Comparison of ENCODE assay signal across 8 cellular contexts in the genomic region with DNA sequence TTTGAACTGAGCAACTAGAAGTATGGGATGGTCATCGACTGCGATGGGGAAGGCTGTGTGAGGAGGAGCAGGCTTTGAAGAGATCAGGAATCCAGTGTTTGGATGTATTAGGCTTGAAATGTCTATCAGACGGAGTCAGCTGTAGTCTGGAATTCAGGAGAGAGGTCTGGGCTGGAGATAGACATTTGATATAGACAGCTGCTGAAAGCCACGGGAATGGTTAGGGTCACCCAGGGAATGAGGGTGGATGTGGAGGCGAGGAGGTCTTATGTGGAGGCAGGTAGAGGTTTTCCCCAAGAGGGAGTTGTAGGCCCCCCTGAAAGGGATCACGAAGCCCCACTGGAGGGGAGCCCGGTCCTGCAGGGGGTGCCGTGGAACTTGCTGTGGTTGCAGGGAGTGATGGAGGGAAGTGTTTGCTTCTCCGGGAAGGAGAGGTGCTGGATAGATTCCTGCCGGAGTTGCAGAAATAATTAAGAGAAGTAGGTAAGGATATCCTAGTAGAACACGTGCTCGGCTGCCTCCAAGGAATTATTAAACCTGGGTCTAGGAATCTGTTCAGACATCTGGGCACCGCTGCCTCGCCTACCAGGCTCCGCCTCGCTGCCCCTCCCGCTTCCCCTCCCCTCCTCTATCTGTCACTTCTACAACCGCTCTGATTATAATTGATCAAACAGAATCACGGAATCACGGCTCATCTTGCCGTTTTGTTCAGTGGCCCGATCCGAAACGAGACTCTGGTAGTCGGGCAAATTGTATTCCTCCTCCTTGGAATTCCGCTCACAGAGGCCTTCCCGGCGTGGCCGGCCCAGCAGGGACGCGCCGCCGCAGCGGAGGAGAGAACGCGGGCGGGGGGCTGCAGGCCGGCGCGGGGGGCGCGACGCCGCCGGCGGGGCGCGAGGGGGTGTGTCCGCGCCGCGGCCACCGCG. TPM values are rescaled to one million over a fixed set of nuclear protein-coding genes. Genes with fewer than 3 reads are reported as not detected.
A peak's percentile ranks its signal among the peaks of the same experiment; 100 is the strongest.
DNase-seq lines count a peak whose midpoint lies in the region; ATAC-seq and TF ChIP-seq lines count a peak whose summit lies in the region.

No MANE protein-coding gene starts in this region.

- no peaks in the 10 kb centered on the region for H3K9me3 Mint-ChIP-seq in MCF 10A (ENCODE audit: unreplicated experiment)
- peaks cover 0 to 1% (median 0%) of the 10 kb centered on the region in 11 donors for H3K9me3 Mint-ChIP-seq in naive thymus-derived CD4-positive, alpha-beta T cell

- H3K36me3 ChIP-seq in ACC112 (ENCODE audit: insufficient read depth, low read length), result no peaks in the 10 kb centered on the region
- H3K36me3 ChIP-seq in naive thymus-derived CD4-positive, alpha-beta T cell (ENCODE audit: control insufficient read depth in 2 of 3, insufficient read depth in 3 of 3, low read length in 3 of 3), result no peaks in the 10 kb centered on the region

- H3K27me3 ChIP-seq in ACC112 (ENCODE audit: insufficient read depth, low read length), result peaks cover 45% of the 10 kb centered on the region
- peaks cover 9 to 10% of the 10 kb centered on the region in 2 donors for H3K27me3 ChIP-seq in naive thymus-derived CD4-positive, alpha-beta T cell (ENCODE audit: control insufficient read depth in 2 of 2, insufficient read depth in 2 of 2, low read length in 2 of 2)

- BruUV-seq in MCF 10A (replicated peaks; lab: Mats Ljungman, UMichigan), result no TSS peak

- H3K4me3 Mint-ChIP-seq in MCF 10A (ENCODE audit: unreplicated experiment), result peak overlapping the region; percentile 24
- H3K4me3 Mint-ChIP-seq in naive thymus-derived CD4-positive, alpha-beta T cell, result peak overlapping the region; percentile 65 to 90 (median 78)

- POLR2A ChIA-PET in HEK293T (lab: Yijun Ruan, JAX) (no interaction called here), MCF 10A (lab: Yijun Ruan, JAX) (no interaction called here)
- POLR2A ChIA-PET in naive thymus-derived CD4-positive, alpha-beta T cell (lab: Charles Lee), result no interaction called here

- no peaks in the 10 kb centered on the region for H3K79me2 ChIP-seq in ACC112 (ENCODE audit: control insufficient read depth, insufficient read depth, low read length, unreplicated experiment)

- peak overlapping the region; percentile 59 for H2AFZ ChIP-seq in ACC112 (ENCODE audit: low read length, unreplicated experiment)

- no peaks in the 10 kb centered on the region for H3K4me1 Mint-ChIP-seq in MCF 10A (ENCODE audit: insufficient read depth, unreplicated experiment)
- H3K4me1 Mint-ChIP-seq in naive thymus-derived CD4-positive, alpha-beta T cell, result peaks cover 16 to 31% (median 22%) of the 10 kb centered on the region in 7 donors

- no peaks in the 10 kb centered on the region for H3K9me3 ChIP-seq in naive thymus-derived CD4-positive, alpha-beta T cell (ENCODE audit: control insufficient read depth in 2 of 3, low read length in 3 of 3)

- TF ChIP-seq CTCF in MCF 10A (IDR thresholded peaks at IDR 0.05; ENCODE audit: unreplicated experiment), result no peak

- no peaks in the 10 kb centered on the region for H3K36me3 Mint-ChIP-seq in MCF 10A (ENCODE audit: insufficient read depth, unreplicated experiment)
- H3K36me3 Mint-ChIP-seq in naive thymus-derived CD4-positive, alpha-beta T cell, result peaks cover 0 to 1% (median 0%) of the 10 kb centered on the region in 5 donors

- H3K4me1 ChIP-seq in ACC112 (ENCODE audit: control insufficient read depth, insufficient read depth, low read length, unreplicated experiment), result peaks cover 13% of the 10 kb centered on the region
- H3K4me1 ChIP-seq in naive thymus-derived CD4-positive, alpha-beta T cell (ENCODE audit: control insufficient read depth in 2 of 2, insufficient read depth in 2 of 2, low read length in 2 of 2), result no peaks in the 10 kb centered on the region

- intact Hi-C loops in MCF 10A (cut with micrococcal nuclease), result no loop called here
- intact Hi-C loops in naive thymus-derived CD4-positive, alpha-beta T cell (cut with micrococcal nuclease), result loop anchor here in 1 of 2 donors (5.0 kb wide), 1 partner anchor 255 kb away; no protein-coding TSS in a partner anchor

- no peak for ATAC-seq in naive thymus-derived CD4-positive, alpha-beta T cell
- ATAC-seq in HG02798 (IDR thresholded peaks at IDR 0.05; ENCODE audit: poor library complexity, unreplicated experiment) (no peak), GM21723 (IDR thresholded peaks at IDR 0.05; ENCODE audit: unreplicated experiment) (no peak), GM19397 (IDR thresholded peaks at IDR 0.05; ENCODE audit: unreplicated experiment) (no peak)

- CTCF ChIA-PET in HEK293T (lab: Yijun Ruan, JAX) (interaction anchor here (1.2 kb wide), 2 partner anchors 47 to 230 kb away, joined by 3 to 4 read pairs; a partner anchor contains a TSS), MCF 10A (lab: Yijun Ruan, JAX) (no interaction called here)
- CTCF ChIA-PET in naive thymus-derived CD4-positive, alpha-beta T cell (lab: Charles Lee), result no interaction called here

- DNase-seq in HEK293T (ENCODE audit: extremely low spot score), result peak; percentile 25
- DNase-seq in MCF 10A (ENCODE audit: unreplicated experiment), result no peak
- no peak for DNase-seq in naive thymus-derived CD4-positive, alpha-beta T cell
- DNase-seq in midbrain (lab: John Stamatoyannopoulos, UW), result no peak

- peak overlapping the region; percentile 83 for H3K4me3 ChIP-seq in ACC112 (ENCODE audit: low read depth, low read length)
- H3K4me3 ChIP-seq in naive thymus-derived CD4-positive, alpha-beta T cell (ENCODE audit: low read length), result no peak overlapping the region

- peaks cover 55% of the 10 kb centered on the region for H3K27me3 Mint-ChIP-seq in MCF 10A (ENCODE audit: insufficient read depth, unreplicated experiment)
- peaks cover 65 to 86% (median 74%) of the 10 kb centered on the region in 5 donors for H3K27me3 Mint-ChIP-seq in naive thymus-derived CD4-positive, alpha-beta T cell

- H3K27ac Mint-ChIP-seq in MCF 10A (ENCODE audit: low read depth, unreplicated experiment), result no peak overlapping the region
- peak overlapping the region in 1 of 9 donors; percentile 53 for H3K27ac Mint-ChIP-seq in naive thymus-derived CD4-positive, alpha-beta T cell

- H3K27ac ChIP-seq in ACC112 (ENCODE audit: low read depth, low read length), result no peak overlapping the region
- no peak overlapping the region for H3K27ac ChIP-seq in naive thymus-derived CD4-positive, alpha-beta T cell (ENCODE audit: low read depth, low read length)

TF ChIP-seq in HEK293T, 16 proteins besides CTCF, POLR2A, EP300 and RAD21:
- TF ChIP-seq FOXK2 (IDR thresholded peaks at IDR 0.05) (no peak), LEF1 (IDR thresholded peaks at IDR 0.05; ENCODE audit: borderline replicate concordance) (no peak), ARNT (IDR thresholded peaks at IDR 0.05) (no peak), L3MBTL2 (conservative IDR thresholded peaks at IDR 0.05) (peak; percentile 12; the same call in 1 of the 2 replicates), BHLHE40 (IDR thresholded peaks at IDR 0.05; ENCODE audit: borderline replicate concordance) (no peak)
- TF ChIP-seq, protein P1, sequence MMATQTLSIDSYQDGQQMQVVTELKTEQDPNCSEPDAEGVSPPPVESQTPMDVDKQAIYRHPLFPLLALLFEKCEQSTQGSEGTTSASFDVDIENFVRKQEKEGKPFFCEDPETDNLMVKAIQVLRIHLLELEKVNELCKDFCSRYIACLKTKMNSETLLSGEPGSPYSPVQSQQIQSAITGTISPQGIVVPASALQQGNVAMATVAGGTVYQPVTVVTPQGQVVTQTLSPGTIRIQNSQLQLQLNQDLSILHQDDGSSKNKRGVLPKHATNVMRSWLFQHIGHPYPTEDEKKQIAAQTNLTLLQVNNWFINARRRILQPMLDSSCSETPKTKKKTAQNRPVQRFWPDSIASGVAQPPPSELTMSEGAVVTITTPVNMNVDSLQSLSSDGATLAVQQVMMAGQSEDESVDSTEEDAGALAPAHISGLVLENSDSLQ (IDR thresholded peaks at IDR 0.05), result no peak

RNA-seq across cellular contexts. Expression of a gene that starts 0.8 kb away (rescaled TPM):
- total RNA-seq in MCF 10A (2022), result not detected in 2 replicates
- under 1 TPM; 0.08 to 0.48 (median 0.10) TPM for total RNA-seq in naive thymus-derived CD4-positive, alpha-beta T cell
- under 1 TPM; 0.04 to 0.05 TPM for polyA plus RNA-seq in naive thymus-derived CD4-positive, alpha-beta T cell

RNA-seq across cellular contexts. Expression of a gene that starts 47.7 kb away (rescaled TPM):
- 5.5 and 6.0 TPM in 2 replicates for total RNA-seq in MCF 10A (2022)
- total RNA-seq in naive thymus-derived CD4-positive, alpha-beta T cell, result 10 to 100 TPM in 3 of 5 experiments, 1 to 10 TPM in 2; 8.1 to 19.7 (median 15.5) TPM
- 10 to 100 TPM; 21.0 to 30.5 TPM for polyA plus RNA-seq in naive thymus-derived CD4-positive, alpha-beta T cell
